Comparison of ENCODE assay signal across 11 cellular contexts in the genomic region with DNA sequence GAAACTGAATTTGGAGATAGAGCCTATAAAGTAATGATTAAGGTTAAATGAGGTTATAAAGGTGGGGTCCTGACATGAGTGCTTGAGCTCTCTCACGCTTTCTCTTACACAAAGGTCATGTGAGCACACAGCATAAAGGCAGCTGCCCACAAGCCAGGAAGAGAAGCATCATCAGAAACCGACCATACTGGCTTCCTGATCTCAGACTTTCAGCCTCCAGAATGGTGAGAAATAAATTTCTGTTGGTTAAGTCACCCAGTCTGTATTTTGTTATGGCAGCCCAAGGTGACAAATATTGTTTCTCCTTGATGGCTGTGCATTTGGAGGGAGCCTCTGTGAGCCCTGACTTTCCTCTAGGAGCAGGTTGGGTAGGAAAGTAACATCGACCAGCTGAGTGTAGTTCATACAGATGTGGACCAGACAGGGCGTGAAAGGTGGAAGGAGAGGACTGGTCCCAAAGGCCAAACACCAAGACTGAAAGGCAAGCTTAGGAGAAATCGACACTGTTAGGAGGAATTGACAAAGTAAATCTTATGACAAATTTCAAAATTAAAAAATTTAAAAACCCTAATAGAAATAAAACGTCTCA.
DNase-seq lines count a peak whose midpoint lies in the region; ATAC-seq and TF ChIP-seq lines count a peak whose summit lies in the region.
"Had no signal": no experiment of that assay in that cellular context is flagged by ENCODE, and none has a peak within 500 bp of the region (broad histone marks: within the 10 kb centered on the region; RNA-seq: fewer than 3 reads in every experiment).

No MANE protein-coding gene starts in this region.

- H3K9me3 Mint-ChIP-seq in activated B cell treated with CpG ODN at 0.5 μM for 24 hours = no peaks in the 10 kb centered on the region

- H3K27me3 ChIP-seq in breast epithelium = no peaks in the 10 kb centered on the region
- H3K27me3 ChIP-seq: ascending aorta, gastroesophageal sphincter, neutrophil had no signal

- H3K4me1 ChIP-seq in breast epithelium = no peaks in the 10 kb centered on the region

- TF ChIP-seq CTCF in activated B cell treated with CpG ODN at 0.5 μM for 24 hours (IDR thresholded peaks at IDR 0.05) = no peak
- no peak for TF ChIP-seq CTCF in breast epithelium (IDR thresholded peaks at IDR 0.05)

- H3K4me3 Mint-ChIP-seq in activated B cell treated with CpG ODN at 0.5 μM for 24 hours = peak overlapping the region; percentile 50

- peaks cover 34% of the 10 kb centered on the region for H3K4me1 Mint-ChIP-seq in activated B cell treated with CpG ODN at 0.5 μM for 24 hours

- peak; percentile 3 for DNase-seq in activated CD8-positive, alpha-beta memory T cell treated with anti-CD3 and anti-CD28 coated beads, Interleukin-2, amount 50 U/mL, for 1 hour (ENCODE audit: extremely low read depth)
- no peak for DNase-seq in activated CD8-positive, alpha-beta memory T cell treated with anti-CD3 and anti-CD28 coated beads, Interleukin-2, amount 50 U/mL, for 48 hours
- DNase-seq in activated B cell treated with CpG ODN at 0.5 μM for 24 hours (no peak), breast epithelium (ENCODE audit: low spot score in 2 of 2) (no peak), NCI-H510A treated with DMSO at 0.1 percent for 48 hours (lab: John Stamatoyannopoulos, UW) (no peak), NCI-H1105 (lab: John Stamatoyannopoulos, UW) (no peak)
- DNase-seq in stimulated activated CD8-positive, alpha-beta memory T cell treated with anti-CD3 and anti-CD28 coated beads, Interleukin-4, amount 100 ng/mL, for 48 hours = peak; percentile 43

- H3K9me3 ChIP-seq in breast epithelium = no peaks in the 10 kb centered on the region
- H3K9me3 ChIP-seq: ascending aorta, gastroesophageal sphincter, neutrophil had no signal

- no peak for TF ChIP-seq POLR2A in breast epithelium (IDR thresholded peaks at IDR 0.05)

- ATAC-seq in HG02840 (IDR thresholded peaks at IDR 0.05; ENCODE audit: low FRiP score, unreplicated experiment) = peak; percentile 68
- peak; percentile 77 for ATAC-seq in activated B cell treated with CpG ODN at 0.5 μM for 24 hours (ENCODE audit: low read depth)
- ATAC-seq: gastroesophageal sphincter had no signal

- no peak overlapping the region for H3K27ac ChIP-seq in breast epithelium
- H3K27ac ChIP-seq: ascending aorta, gastroesophageal sphincter, neutrophil had no signal

- POLR2A ChIA-PET in activated B cell treated with CpG ODN at 0.5 μM for 24 hours (lab: Charles Lee) = interaction anchor here (1.4 to 1.9 kb wide), 3 partner anchors 10 to 99 kb away, joined by 3 to 12 read pairs (median 5); no protein-coding TSS in a partner anchor

- H3K27me3 Mint-ChIP-seq in activated B cell treated with CpG ODN at 0.5 μM for 24 hours = no peaks in the 10 kb centered on the region

- no peaks in the 10 kb centered on the region for H3K36me3 Mint-ChIP-seq in activated B cell treated with CpG ODN at 0.5 μM for 24 hours (ENCODE audit: low read depth)

- CTCF ChIA-PET in activated B cell treated with CpG ODN at 0.5 μM for 24 hours (lab: Charles Lee) = no interaction called here

- no peak overlapping the region for H3K4me3 ChIP-seq in breast epithelium
- H3K4me3 ChIP-seq: ascending aorta, gastroesophageal sphincter had no signal

- peak overlapping the region; percentile 75 for H3K27ac Mint-ChIP-seq in activated B cell treated with CpG ODN at 0.5 μM for 24 hours

- no peaks in the 10 kb centered on the region for H3K36me3 ChIP-seq in breast epithelium
- H3K36me3 ChIP-seq: ascending aorta, gastroesophageal sphincter, neutrophil had no signal

- intact Hi-C loops in activated B cell treated with CpG ODN at 0.5 μM for 24 hours (cut with micrococcal nuclease) (loop anchor here (2.0 kb wide), 1 partner anchor 13 kb away; no protein-coding TSS in a partner anchor), breast epithelium (cut with DNase I; ENCODE audit: low total_unique reads) (no loop called here)

Comparison
In these comparisons a context has a peak if more than half of its experiments do, and no peak if none do; other contexts are left out.
1. DNase-seq: peak in activated CD8-positive, alpha-beta memory T cell treated with anti-CD3 and anti-CD28 coated beads, Interleukin-2, amount 50 U/mL, for 1 hour (single experiment) and stimulated activated CD8-positive, alpha-beta memory T cell treated with anti-CD3 and anti-CD28 coated beads, Interleukin-4, amount 100 ng/mL, for 48 hours (single experiment); none in activated CD8-positive, alpha-beta memory T cell treated with anti-CD3 and anti-CD28 coated beads, Interleukin-2, amount 50 U/mL, for 48 hours (single experiment), activated B cell treated with CpG ODN at 0.5 μM for 24 hours (single experiment), breast epithelium (0 of 2), NCI-H510A treated with DMSO at 0.1 percent for 48 hours (single experiment) and NCI-H1105 (single experiment).